Comparison of ENCODE assay signal across 1 cellular context in the genomic region with DNA sequence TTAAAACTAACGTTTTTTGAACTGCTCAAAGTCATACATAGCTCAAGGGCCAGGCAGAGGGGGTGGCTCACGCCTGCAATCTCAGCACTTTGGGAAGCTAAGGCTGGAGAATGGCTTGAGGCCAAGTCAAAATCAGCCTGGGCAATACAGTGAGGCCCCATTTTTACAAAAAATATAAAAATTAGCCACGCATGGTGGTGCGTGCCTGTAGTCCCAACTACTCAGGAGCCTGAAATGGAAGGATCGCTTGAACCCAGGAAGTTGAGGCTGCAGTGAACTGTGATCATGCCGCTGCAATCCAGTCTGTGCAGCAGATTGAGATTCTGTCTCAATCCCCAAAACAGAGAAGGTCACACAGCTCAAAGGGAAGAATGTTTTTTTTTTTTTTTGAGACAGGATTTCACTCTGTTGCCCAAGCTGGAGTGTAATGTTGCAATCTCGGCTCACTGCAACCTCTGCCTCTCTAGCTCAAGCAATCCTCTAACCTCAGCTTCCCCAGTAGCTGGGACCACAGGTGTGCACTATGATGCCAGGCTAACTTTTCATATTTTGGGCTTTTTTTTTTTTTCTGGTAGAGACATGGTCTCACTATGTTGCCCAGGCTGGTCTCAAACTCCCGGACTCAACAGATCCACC.
A peak's percentile ranks its signal among the peaks of the same experiment; 100 is the strongest.
TF ChIP-seq lines count a peak whose summit lies in the region.

No MANE protein-coding gene starts in this region.

TF ChIP-seq in HepG2, 621 proteins besides CTCF, POLR2A, EP300 and RAD21 (continues in another document):
- TF ChIP-seq PHF21A (CRISPR knock-in tag; IDR thresholded peaks at IDR 0.05) (peak; percentile 41; the same call in 1 of the 2 replicates), ZNF724P (CRISPR knock-in tag; IDR thresholded peaks at IDR 0.05; ENCODE audit: borderline replicate concordance) (0 out of 2 replicates have a peak, but pooled peaks have one; percentile 34), FOXP1 (IDR thresholded peaks at IDR 0.05) (0 out of 2 replicates have a peak, but pooled peaks have one; percentile 8), FOXP1 (CRISPR knock-in tag; IDR thresholded peaks at IDR 0.05) (0 out of 2 replicates have a peak, but pooled peaks have one; percentile 8), POGZ (CRISPR knock-in tag; IDR thresholded peaks at IDR 0.05) (0 out of 2 replicates have a peak, but pooled peaks have one; percentile 13), ZNF136 (CRISPR knock-in tag; IDR thresholded peaks at IDR 0.05; ENCODE audit: low read depth) (no peak), KAT7 (CRISPR knock-in tag; IDR thresholded peaks at IDR 0.05; ENCODE audit: borderline replicate concordance) (peak; percentile 26; the same call in 1 of the 2 replicates), ZNF292 (CRISPR knock-in tag; IDR thresholded peaks at IDR 0.05; ENCODE audit: borderline replicate concordance, low read depth) (peak; percentile 67; the same call in 1 of the 2 replicates), CBX1 (IDR thresholded peaks at IDR 0.05; ENCODE audit: low read depth) (no peak), PRMT3 (CRISPR knock-in tag; IDR thresholded peaks at IDR 0.05; ENCODE audit: borderline replicate concordance, low read depth) (no peak), THAP11 (CRISPR knock-in tag; IDR thresholded peaks at IDR 0.05) (peak; percentile 53; the same call in 1 of the 2 replicates), MBD4 (IDR thresholded peaks at IDR 0.05; ENCODE audit: borderline replicate concordance, low read length) (0 out of 2 replicates have a peak, but pooled peaks have one; percentile 51), POLR2G (IDR thresholded peaks at IDR 0.05; ENCODE audit: low read depth, low read length) (peak; percentile 44; the same call in 1 of the 2 replicates), FOXK1 (CRISPR knock-in tag; IDR thresholded peaks at IDR 0.05; ENCODE audit: borderline replicate concordance, low read depth) (peak; percentile 72; the same call in 1 of the 2 replicates), RFXANK (CRISPR knock-in tag; IDR thresholded peaks at IDR 0.05) (no peak), HMG20B (CRISPR knock-in tag; conservative IDR thresholded peaks at IDR 0.05) (0 out of 2 replicates have a peak, but pooled peaks have one; percentile 33), NR2C2 (CRISPR knock-in tag; IDR thresholded peaks at IDR 0.05; ENCODE audit: borderline replicate concordance) (peak; percentile 79)
- TF ChIP-seq, protein P1, sequence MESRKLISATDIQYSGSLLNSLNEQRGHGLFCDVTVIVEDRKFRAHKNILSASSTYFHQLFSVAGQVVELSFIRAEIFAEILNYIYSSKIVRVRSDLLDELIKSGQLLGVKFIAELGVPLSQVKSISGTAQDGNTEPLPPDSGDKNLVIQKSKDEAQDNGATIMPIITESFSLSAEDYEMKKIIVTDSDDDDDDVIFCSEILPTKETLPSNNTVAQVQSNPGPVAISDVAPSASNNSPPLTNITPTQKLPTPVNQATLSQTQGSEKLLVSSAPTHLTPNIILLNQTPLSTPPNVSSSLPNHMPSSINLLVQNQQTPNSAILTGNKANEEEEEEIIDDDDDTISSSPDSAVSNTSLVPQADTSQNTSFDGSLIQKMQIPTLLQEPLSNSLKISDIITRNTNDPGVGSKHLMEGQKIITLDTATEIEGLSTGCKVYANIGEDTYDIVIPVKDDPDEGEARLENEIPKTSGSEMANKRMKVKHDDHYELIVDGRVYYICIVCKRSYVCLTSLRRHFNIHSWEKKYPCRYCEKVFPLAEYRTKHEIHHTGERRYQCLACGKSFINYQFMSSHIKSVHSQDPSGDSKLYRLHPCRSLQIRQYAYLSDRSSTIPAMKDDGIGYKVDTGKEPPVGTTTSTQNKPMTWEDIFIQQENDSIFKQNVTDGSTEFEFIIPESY (CRISPR knock-in tag; IDR thresholded peaks at IDR 0.05), result peak; percentile 30; the same call in 1 of the 2 replicates
- TF ChIP-seq, protein P2, sequence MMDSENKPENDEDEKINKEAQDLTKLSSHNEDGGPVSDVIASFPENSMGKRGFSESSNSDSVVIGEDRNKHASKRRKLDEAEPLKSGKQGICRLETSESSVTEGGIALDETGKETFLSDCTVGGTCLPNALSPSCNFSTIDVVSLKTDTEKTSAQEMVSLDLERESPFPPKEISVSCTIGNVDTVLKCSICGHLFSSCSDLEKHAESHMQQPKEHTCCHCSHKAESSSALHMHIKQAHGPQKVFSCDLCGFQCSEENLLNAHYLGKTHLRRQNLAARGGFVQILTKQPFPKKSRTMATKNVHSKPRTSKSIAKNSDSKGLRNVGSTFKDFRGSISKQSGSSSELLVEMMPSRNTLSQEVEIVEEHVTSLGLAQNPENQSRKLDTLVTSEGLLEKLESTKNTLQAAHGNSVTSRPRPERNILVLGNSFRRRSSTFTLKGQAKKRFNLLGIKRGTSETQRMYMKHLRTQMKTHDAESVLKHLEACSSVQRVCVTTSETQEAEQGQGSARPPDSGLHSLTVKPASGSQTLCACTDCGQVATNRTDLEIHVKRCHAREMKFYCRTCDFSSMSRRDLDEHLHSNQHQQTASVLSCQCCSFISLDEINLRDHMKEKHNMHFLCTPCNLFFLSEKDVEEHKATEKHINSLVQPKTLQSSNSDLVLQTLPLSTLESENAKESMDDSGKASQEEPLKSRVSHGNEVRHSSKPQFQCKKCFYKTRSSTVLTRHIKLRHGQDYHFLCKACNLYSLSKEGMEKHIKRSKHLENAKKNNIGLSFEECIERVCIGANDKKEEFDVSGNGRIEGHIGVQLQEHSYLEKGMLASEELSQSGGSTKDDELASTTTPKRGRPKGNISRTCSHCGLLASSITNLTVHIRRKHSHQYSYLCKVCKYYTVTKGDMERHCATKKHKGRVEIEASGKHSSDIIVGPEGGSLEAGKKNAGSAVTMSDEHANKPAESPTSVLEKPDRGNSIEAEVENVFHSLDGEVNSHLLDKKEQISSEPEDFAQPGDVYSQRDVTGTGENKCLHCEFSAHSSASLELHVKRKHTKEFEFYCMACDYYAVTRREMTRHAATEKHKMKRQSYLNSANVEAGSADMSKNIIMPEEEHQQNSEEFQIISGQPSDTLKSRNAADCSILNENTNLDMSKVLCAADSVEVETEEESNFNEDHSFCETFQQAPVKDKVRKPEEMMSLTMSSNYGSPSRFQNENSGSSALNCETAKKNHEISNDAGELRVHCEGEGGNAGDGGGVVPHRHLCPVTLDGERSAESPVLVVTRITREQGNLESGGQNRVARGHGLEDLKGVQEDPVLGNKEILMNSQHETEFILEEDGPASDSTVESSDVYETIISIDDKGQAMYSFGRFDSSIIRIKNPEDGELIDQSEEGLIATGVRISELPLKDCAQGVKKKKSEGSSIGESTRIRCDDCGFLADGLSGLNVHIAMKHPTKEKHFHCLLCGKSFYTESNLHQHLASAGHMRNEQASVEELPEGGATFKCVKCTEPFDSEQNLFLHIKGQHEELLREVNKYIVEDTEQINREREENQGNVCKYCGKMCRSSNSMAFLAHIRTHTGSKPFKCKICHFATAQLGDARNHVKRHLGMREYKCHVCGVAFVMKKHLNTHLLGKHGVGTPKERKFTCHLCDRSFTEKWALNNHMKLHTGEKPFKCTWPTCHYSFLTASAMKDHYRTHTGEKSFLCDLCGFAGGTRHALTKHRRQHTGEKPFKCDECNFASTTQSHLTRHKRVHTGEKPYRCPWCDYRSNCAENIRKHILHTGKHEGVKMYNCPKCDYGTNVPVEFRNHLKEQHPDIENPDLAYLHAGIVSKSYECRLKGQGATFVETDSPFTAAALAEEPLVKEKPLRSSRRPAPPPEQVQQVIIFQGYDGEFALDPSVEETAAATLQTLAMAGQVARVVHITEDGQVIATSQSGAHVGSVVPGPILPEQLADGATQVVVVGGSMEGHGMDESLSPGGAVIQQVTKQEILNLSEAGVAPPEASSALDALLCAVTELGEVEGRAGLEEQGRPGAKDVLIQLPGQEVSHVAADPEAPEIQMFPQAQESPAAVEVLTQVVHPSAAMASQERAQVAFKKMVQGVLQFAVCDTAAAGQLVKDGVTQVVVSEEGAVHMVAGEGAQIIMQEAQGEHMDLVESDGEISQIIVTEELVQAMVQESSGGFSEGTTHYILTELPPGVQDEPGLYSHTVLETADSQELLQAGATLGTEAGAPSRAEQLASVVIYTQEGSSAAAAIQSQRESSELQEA (CRISPR knock-in tag; IDR thresholded peaks at IDR 0.05; ENCODE audit: not compliant biosample characterization), result no peak
- TF ChIP-seq, protein P3, sequence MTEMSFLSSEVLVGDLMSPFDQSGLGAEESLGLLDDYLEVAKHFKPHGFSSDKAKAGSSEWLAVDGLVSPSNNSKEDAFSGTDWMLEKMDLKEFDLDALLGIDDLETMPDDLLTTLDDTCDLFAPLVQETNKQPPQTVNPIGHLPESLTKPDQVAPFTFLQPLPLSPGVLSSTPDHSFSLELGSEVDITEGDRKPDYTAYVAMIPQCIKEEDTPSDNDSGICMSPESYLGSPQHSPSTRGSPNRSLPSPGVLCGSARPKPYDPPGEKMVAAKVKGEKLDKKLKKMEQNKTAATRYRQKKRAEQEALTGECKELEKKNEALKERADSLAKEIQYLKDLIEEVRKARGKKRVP (CRISPR knock-in tag; IDR thresholded peaks at IDR 0.05), result peak in 1 of 2 experiments; percentile 94; a peak in 2 of 4 replicates
- TF ChIP-seq, protein P4, sequence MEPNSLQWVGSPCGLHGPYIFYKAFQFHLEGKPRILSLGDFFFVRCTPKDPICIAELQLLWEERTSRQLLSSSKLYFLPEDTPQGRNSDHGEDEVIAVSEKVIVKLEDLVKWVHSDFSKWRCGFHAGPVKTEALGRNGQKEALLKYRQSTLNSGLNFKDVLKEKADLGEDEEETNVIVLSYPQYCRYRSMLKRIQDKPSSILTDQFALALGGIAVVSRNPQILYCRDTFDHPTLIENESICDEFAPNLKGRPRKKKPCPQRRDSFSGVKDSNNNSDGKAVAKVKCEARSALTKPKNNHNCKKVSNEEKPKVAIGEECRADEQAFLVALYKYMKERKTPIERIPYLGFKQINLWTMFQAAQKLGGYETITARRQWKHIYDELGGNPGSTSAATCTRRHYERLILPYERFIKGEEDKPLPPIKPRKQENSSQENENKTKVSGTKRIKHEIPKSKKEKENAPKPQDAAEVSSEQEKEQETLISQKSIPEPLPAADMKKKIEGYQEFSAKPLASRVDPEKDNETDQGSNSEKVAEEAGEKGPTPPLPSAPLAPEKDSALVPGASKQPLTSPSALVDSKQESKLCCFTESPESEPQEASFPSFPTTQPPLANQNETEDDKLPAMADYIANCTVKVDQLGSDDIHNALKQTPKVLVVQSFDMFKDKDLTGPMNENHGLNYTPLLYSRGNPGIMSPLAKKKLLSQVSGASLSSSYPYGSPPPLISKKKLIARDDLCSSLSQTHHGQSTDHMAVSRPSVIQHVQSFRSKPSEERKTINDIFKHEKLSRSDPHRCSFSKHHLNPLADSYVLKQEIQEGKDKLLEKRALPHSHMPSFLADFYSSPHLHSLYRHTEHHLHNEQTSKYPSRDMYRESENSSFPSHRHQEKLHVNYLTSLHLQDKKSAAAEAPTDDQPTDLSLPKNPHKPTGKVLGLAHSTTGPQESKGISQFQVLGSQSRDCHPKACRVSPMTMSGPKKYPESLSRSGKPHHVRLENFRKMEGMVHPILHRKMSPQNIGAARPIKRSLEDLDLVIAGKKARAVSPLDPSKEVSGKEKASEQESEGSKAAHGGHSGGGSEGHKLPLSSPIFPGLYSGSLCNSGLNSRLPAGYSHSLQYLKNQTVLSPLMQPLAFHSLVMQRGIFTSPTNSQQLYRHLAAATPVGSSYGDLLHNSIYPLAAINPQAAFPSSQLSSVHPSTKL (CRISPR knock-in tag; IDR thresholded peaks at IDR 0.05), result peak; percentile 60
- TF ChIP-seq, protein P5, sequence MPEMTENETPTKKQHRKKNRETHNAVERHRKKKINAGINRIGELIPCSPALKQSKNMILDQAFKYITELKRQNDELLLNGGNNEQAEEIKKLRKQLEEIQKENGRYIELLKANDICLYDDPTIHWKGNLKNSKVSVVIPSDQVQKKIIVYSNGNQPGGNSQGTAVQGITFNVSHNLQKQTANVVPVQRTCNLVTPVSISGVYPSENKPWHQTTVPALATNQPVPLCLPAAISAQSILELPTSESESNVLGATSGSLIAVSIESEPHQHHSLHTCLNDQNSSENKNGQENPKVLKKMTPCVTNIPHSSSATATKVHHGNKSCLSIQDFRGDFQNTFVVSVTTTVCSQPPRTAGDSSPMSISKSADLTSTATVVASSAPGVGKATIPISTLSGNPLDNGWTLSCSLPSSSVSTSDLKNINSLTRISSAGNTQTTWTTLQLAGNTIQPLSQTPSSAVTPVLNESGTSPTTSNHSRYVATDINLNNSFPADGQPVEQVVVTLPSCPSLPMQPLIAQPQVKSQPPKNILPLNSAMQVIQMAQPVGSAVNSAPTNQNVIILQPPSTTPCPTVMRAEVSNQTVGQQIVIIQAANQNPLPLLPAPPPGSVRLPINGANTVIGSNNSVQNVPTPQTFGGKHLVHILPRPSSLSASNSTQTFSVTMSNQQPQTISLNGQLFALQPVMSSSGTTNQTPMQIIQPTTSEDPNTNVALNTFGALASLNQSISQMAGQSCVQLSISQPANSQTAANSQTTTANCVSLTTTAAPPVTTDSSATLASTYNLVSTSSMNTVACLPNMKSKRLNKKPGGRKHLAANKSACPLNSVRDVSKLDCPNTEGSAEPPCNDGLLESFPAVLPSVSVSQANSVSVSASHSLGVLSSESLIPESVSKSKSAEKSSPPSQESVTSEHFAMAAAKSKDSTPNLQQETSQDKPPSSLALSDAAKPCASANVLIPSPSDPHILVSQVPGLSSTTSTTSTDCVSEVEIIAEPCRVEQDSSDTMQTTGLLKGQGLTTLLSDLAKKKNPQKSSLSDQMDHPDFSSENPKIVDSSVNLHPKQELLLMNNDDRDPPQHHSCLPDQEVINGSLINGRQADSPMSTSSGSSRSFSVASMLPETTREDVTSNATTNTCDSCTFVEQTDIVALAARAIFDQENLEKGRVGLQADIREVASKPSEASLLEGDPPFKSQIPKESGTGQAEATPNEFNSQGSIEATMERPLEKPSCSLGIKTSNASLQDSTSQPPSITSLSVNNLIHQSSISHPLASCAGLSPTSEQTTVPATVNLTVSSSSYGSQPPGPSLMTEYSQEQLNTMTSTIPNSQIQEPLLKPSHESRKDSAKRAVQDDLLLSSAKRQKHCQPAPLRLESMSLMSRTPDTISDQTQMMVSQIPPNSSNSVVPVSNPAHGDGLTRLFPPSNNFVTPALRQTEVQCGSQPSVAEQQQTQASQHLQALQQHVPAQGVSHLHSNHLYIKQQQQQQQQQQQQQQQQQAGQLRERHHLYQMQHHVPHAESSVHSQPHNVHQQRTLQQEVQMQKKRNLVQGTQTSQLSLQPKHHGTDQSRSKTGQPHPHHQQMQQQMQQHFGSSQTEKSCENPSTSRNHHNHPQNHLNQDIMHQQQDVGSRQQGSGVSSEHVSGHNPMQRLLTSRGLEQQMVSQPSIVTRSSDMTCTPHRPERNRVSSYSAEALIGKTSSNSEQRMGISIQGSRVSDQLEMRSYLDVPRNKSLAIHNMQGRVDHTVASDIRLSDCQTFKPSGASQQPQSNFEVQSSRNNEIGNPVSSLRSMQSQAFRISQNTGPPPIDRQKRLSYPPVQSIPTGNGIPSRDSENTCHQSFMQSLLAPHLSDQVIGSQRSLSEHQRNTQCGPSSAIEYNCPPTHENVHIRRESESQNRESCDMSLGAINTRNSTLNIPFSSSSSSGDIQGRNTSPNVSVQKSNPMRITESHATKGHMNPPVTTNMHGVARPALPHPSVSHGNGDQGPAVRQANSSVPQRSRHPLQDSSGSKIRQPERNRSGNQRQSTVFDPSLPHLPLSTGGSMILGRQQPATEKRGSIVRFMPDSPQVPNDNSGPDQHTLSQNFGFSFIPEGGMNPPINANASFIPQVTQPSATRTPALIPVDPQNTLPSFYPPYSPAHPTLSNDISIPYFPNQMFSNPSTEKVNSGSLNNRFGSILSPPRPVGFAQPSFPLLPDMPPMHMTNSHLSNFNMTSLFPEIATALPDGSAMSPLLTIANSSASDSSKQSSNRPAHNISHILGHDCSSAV (CRISPR knock-in tag; IDR thresholded peaks at IDR 0.05; ENCODE audit: borderline replicate concordance), result no peak
- TF ChIP-seq, protein P6, sequence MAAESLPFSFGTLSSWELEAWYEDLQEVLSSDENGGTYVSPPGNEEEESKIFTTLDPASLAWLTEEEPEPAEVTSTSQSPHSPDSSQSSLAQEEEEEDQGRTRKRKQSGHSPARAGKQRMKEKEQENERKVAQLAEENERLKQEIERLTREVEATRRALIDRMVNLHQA (CRISPR knock-in tag; IDR thresholded peaks at IDR 0.05), result peak; percentile 96
- TF ChIP-seq, protein P7, sequence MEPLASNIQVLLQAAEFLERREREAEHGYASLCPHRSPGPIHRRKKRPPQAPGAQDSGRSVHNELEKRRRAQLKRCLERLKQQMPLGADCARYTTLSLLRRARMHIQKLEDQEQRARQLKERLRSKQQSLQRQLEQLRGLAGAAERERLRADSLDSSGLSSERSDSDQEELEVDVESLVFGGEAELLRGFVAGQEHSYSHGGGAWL (CRISPR knock-in tag; IDR thresholded peaks at IDR 0.05), result no peak
